1 cellular context compared by ENCODE assay signal in the genomic region with DNA sequence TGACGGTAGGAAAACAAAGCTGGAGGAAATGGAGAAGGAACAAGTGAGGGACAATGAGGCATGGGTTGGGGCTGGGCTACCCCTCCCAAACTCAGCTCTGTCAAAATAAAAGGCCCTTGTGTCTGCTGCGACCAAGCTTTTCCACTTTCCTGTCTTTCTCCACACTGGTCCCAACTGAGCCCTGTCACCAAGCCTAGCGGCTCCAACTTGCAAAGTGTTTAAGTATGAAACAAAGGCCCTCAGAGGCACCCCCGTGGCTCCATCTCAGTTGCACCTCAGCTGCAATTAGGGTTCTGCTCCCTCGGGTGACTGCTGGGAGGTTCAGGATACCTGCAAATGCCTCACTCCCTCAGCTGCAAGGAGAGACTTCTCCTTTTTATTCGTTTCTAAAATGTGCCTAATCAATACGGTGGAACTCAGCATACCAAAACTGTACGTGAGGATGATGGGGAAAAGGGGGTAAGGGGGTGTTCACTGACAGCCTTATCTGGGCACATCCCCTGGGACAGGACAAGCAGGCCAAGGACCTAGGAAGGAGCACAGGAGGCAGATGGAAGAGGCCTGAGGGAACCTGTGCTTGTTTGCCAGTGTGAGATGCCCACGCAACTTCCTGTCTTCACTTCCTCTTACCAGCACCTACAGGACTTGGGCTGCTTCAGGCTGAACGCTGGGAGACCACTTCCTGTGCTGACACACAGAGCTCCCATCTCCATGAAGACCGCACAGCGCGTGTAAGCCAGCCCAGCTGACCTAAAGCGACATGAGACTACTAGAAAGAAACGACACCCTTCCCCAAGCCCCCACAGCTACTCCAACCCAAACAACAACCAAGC.
A peak's percentile ranks its signal among the peaks of the same experiment; 100 is the strongest.
TF ChIP-seq lines count a peak whose summit lies in the region.

No MANE protein-coding gene starts in this region.

TF ChIP-seq in K562, 482 proteins besides CTCF, POLR2A, EP300 and RAD21:
- TF ChIP-seq NEUROD1 (IDR thresholded peaks at IDR 0.05; ENCODE audit: borderline replicate concordance, low read depth, low read length, partially characterized antibody) (no peak), TFAM (CRISPR knock-in tag; conservative IDR thresholded peaks at IDR 0.05) (no peak), ZNF699 (CRISPR knock-in tag; IDR thresholded peaks at IDR 0.05; ENCODE audit: insufficient replicate concordance) (no peak), NFXL1 (CRISPR knock-in tag; IDR thresholded peaks at IDR 0.05) (no peak), MYNN (IDR thresholded peaks at IDR 0.05) (peak; percentile 88), MYNN (CRISPR knock-in tag; IDR thresholded peaks at IDR 0.05) (no peak), ZNF778 (CRISPR knock-in tag; IDR thresholded peaks at IDR 0.05) (no peak), SPI1 (IDR thresholded peaks at IDR 0.05; ENCODE audit: borderline replicate concordance, low read depth, low read length) (peak; percentile 54; the same call in 1 of the 2 replicates)
